In genomic region chr9:136060671-136061371, GRCh38 we compare ENCODE assay signal across 19 cellular contexts. TPM values are rescaled to one million over a fixed set of nuclear protein-coding genes. Genes with fewer than 3 reads are reported as not detected.
DNase-seq lines count a peak whose midpoint lies in the region; ATAC-seq lines count a peak whose summit lies in the region.
"Had no signal": no experiment of that assay in that cellular context is flagged by ENCODE, and none has a peak within 500 bp of the region (broad histone marks: within the 10 kb centered on the region; RNA-seq: fewer than 3 reads in every experiment).

No MANE protein-coding gene starts in this region.

- H3K36me3 ChIP-seq in SK-N-MC (ENCODE audit: insufficient read depth, low read length), result peaks cover 7% of the 10 kb centered on the region; the same call in 1 of the 2 replicates
- H3K36me3 ChIP-seq: WERI-Rb-1 had no signal

- peak overlapping the region; percentile 48 for H3K9ac ChIP-seq in SK-N-MC (ENCODE audit: insufficient read length)

- no peaks in the 10 kb centered on the region for H3K9me3 ChIP-seq in SK-N-MC (ENCODE audit: low read depth, low read length)
- H3K9me3 ChIP-seq: esophagus muscularis mucosa, upper lobe of left lung had no signal

- ATAC-seq in left cardiac atrium (no peak), left colon (peak; percentile 10), GM19455 (IDR thresholded peaks at IDR 0.05; ENCODE audit: unreplicated experiment) (no peak)
- ATAC-seq: effector memory CD8-positive, alpha-beta T cell had no signal

- peak overlapping the region; percentile 53; the same call in 1 of the 2 replicates for H3K4me3 ChIP-seq in SK-N-MC
- H3K4me3 ChIP-seq: esophagus muscularis mucosa, upper lobe of left lung had no signal

- DNase-seq in cardiac septum (ENCODE audit: low spot score) (peak; percentile 63), left cardiac atrium (no peak), SK-N-MC (ENCODE audit: low read depth, low spot score) (no peak), left colon (no peak), COLO829 (ENCODE audit: low spot score) (no peak), GM03348 (ENCODE audit: low spot score) (no peak), C1 segment of cervical spinal cord (lab: John Stamatoyannopoulos, UW) (no peak)
- DNase-seq: activated CD8-positive, alpha-beta memory T cell treated with anti-CD3 and anti-CD28 coated beads, Interleukin-2, amount 50 U/mL, for 48 hours; CD4-positive, CD25-positive, alpha-beta regulatory T cell; effector memory CD8-positive, alpha-beta T cell; NCI-H1105; NCI-H2081; NCI-H226; NCI-H748 treated with DMSO at 0.1 percent for 48 hours; RPMI8226; WERI-Rb-1 had no signal

- intact Hi-C loops in cardiac septum (cut with DNase I), result no loop called here
- intact Hi-C loops in left cardiac atrium (cut with DNase I), result no loop called here
- intact Hi-C loops in left colon (cut with DNase I, micrococcal nuclease), result no loop called here

- peak overlapping the region; percentile 84 for H3K27ac ChIP-seq in SK-N-MC
- H3K27ac ChIP-seq: esophagus muscularis mucosa, upper lobe of left lung, WERI-Rb-1 had no signal

RNA-seq across cellular contexts. Expression of gene NACC2, which starts 34.3 kb away (rescaled TPM):
- total RNA-seq in cardiac septum, result 57.8 TPM
- 10 to 100 TPM; 28.6 to 38.5 TPM for total RNA-seq in left cardiac atrium
- total RNA-seq in left colon, result 10 to 100 TPM; 16.0 to 25.2 TPM

RNA-seq across cellular contexts. Expression of gene TMEM250, which starts 57.9 kb away (rescaled TPM):
- total RNA-seq in cardiac septum, result 19.8 TPM
- 10 to 100 TPM; 21.6 to 23.4 TPM for total RNA-seq in left cardiac atrium
- 10 to 100 TPM; 51.0 to 59.3 TPM for total RNA-seq in left colon
